10 cellular contexts compared by ENCODE assay signal in genomic region chr6:21598662-21599061, GRCh38. TPM values are rescaled to one million over a fixed set of nuclear protein-coding genes. Genes with fewer than 3 reads are reported as not detected.
A peak's percentile ranks its signal among the peaks of the same experiment; 100 is the strongest.
DNase-seq lines count a peak whose midpoint lies in the region; ATAC-seq and TF ChIP-seq lines count a peak whose summit lies in the region.
"Had no signal": no experiment of that assay in that cellular context is flagged by ENCODE, and none has a peak within 500 bp of the region (broad histone marks: within the 10 kb centered on the region; RNA-seq: fewer than 3 reads in every experiment).

No MANE protein-coding gene starts in this region.

- peak overlapping the region; percentile 14 for H3K27ac Mint-ChIP-seq in chondrocyte (ENCODE audit: unreplicated experiment)
- H3K27ac Mint-ChIP-seq in mesothelial cell of epicardium = peak overlapping the region; percentile 86
- H3K27ac Mint-ChIP-seq: activated T-cell treated with anti-CD3 and anti-CD28 coated beads, Interleukin-2, amount 50 U/mL, for 24 hours had no signal

- no peaks in the 10 kb centered on the region for H3K9me3 Mint-ChIP-seq in chondrocyte (ENCODE audit: low read depth)
- no peaks in the 10 kb centered on the region for H3K9me3 Mint-ChIP-seq in mesothelial cell of epicardium
- H3K9me3 Mint-ChIP-seq: activated T-cell treated with anti-CD3 and anti-CD28 coated beads, Interleukin-2, amount 50 U/mL, for 24 hours had no signal

- POLR2A ChIA-PET in AG04449 (lab: Yijun Ruan, JAX) = interaction anchor here (0.7 kb wide), 1 partner anchor 194 kb away, joined by 3 read pairs; no protein-coding TSS in a partner anchor

- H3K4me3 Mint-ChIP-seq in chondrocyte (ENCODE audit: unreplicated experiment) (peak overlapping the region; percentile 97), mesothelial cell of epicardium (peak overlapping the region; percentile 98)

- H3K4me3 ChIP-seq in AG04449 (ENCODE audit: low read depth, low read length) = peak overlapping the region; percentile 91
- H3K4me3 ChIP-seq in HUES48 (ENCODE audit: low read depth, low read length) = peak overlapping the region; percentile 80

- H3K27me3 ChIP-seq in HUES48 (ENCODE audit: control insufficient read depth, insufficient read depth, low read length) = no peaks in the 10 kb centered on the region

- H3K36me3 ChIP-seq in HUES48 (ENCODE audit: control insufficient read depth, insufficient read depth, low read length) = peaks cover 16% of the 10 kb centered on the region

- H3K27ac ChIP-seq in HUES48 (ENCODE audit: low read depth, low read length) = peak overlapping the region; percentile 86

- ATAC-seq in activated CD4-positive, CD25-positive, alpha-beta regulatory T cell treated with anti-CD3 and anti-CD28 coated beads, Interleukin-2, amount 50 U/mL, for 24 hours = no peak
- ATAC-seq in GM21423 (IDR thresholded peaks at IDR 0.05; ENCODE audit: unreplicated experiment) = no peak
- ATAC-seq: Right ventricle myocardium inferior had no signal

- H3K9me3 ChIP-seq in HUES48 (ENCODE audit: control insufficient read depth, insufficient read depth, low read length) = no peaks in the 10 kb centered on the region

- DNase-seq in AG04449 (ENCODE audit: low read depth, low spot score) (no peak), chondrocyte (ENCODE audit: low spot score) (no peak), mesothelial cell of epicardium (ENCODE audit: low spot score in 2 of 2, unreplicated experiment in 2 of 2) (no peak), NCI-H2227 treated with DMSO at 0.1 percent for 48 hours (lab: John Stamatoyannopoulos, UW) (no peak), SW480 (ENCODE audit: low spot score) (no peak)
- DNase-seq: activated T-cell treated with anti-CD3 and anti-CD28 coated beads, Interleukin-2, amount 50 U/mL, for 24 hours had no signal

- peak overlapping the region; percentile 88 for H3K9ac ChIP-seq in HUES48 (ENCODE audit: low read depth, low read length)

- peaks cover 24% of the 10 kb centered on the region for H3K4me1 ChIP-seq in HUES48 (ENCODE audit: control insufficient read depth, insufficient read depth, low read length)

- peaks cover 23% of the 10 kb centered on the region for H3K36me3 Mint-ChIP-seq in chondrocyte (ENCODE audit: low read depth)
- peaks cover 39% of the 10 kb centered on the region for H3K36me3 Mint-ChIP-seq in mesothelial cell of epicardium

- CTCF ChIA-PET in AG04449 (lab: Yijun Ruan, JAX) = interaction anchor here (0.9 to 3.3 kb wide), 6 partner anchors 9 to 444 kb away, joined by 3 to 19 read pairs (median 3); no protein-coding TSS in a partner anchor

- H3K4me1 Mint-ChIP-seq in chondrocyte (ENCODE audit: low read depth) = peaks cover 26% of the 10 kb centered on the region
- H3K4me1 Mint-ChIP-seq in mesothelial cell of epicardium = peaks cover 39% of the 10 kb centered on the region

- H3K27me3 Mint-ChIP-seq in chondrocyte (ENCODE audit: low read depth) (no peaks in the 10 kb centered on the region), mesothelial cell of epicardium (ENCODE audit: low read depth) (no peaks in the 10 kb centered on the region)

- no peak for TF ChIP-seq CTCF in AG04449 (IDR thresholded peaks at IDR 0.05; ENCODE audit: insufficient read depth, low read length, missing control alignments)
- TF ChIP-seq CTCF in chondrocyte (IDR thresholded peaks at IDR 0.05) = no peak
- no peak for TF ChIP-seq CTCF in mesothelial cell of epicardium (IDR thresholded peaks at IDR 0.05; ENCODE audit: unreplicated experiment)

RNA-seq across cellular contexts. Expression of gene SOX4, which starts 5.1 kb away (rescaled TPM):
- total RNA-seq in chondrocyte = 46.4 to 61.7 TPM (median 60.8 TPM) in 3 replicates
- total RNA-seq in mesothelial cell of epicardium = 221 to 224 TPM (median 223 TPM) in 3 replicates
